ENCODE assay signal across 8 cellular contexts in the genomic region with DNA sequence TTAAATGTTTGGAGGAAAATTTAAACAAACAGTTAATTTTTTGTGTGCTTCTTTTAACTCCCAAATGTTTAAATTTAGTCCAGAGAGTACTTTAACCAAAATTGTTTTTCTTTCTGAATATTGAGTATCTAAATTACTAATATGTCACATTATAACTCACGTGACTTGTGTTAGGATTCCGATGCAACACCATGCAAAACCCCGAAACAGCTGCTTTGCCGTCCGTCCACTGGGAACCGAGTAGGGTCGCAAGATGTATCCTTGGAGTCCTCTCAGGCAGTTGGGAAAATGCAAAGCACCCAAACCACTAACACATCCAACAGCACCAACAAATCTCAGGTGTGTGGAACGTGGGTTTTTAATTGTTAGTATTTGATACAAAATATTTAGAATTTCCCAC.
"Had no signal": no experiment of that assay in that cellular context is flagged by ENCODE, and none has a peak within 500 bp of the region (broad histone marks: within the 10 kb centered on the region; RNA-seq: fewer than 3 reads in every experiment).

No MANE protein-coding gene starts in this region.

- H3K4me3 ChIP-seq: GM12878 had no signal

- DNase-seq: GDM1, GF-D8 had no signal

- FAIRE-seq: G401.6, GM12891, GM12892, GM18507, GM19239 had no signal

- ATAC-seq: GM12878 had no signal
